Comparison of ENCODE assay signal across 9 cellular contexts in genomic region chr1:19435181-19435580, GRCh38. TPM values are rescaled to one million over a fixed set of nuclear protein-coding genes. Genes with fewer than 3 reads are reported as not detected.
DNase-seq lines count a peak whose midpoint lies in the region; ATAC-seq and TF ChIP-seq lines count a peak whose summit lies in the region.
"Had no signal": no experiment of that assay in that cellular context is flagged by ENCODE, and none has a peak within 500 bp of the region (broad histone marks: within the 10 kb centered on the region; RNA-seq: fewer than 3 reads in every experiment).

No MANE protein-coding gene starts in this region.

- ATAC-seq in Panc1, result no peak
- ATAC-seq in GM19023 (IDR thresholded peaks at IDR 0.05; ENCODE audit: unreplicated experiment), result no peak
- ATAC-seq in foreskin keratinocyte, result no peak

- CTCF ChIA-PET in Panc1 (lab: Charles Lee), result interaction anchor here (0.5 kb wide), 1 partner anchor 12 kb away, joined by 9 read pairs; no protein-coding TSS in a partner anchor

- intact Hi-C loops in Panc1 (cut with micrococcal nuclease; ENCODE audit: unreplicated experiment) (no loop called here), ovary (cut with DNase I) (loop anchor here in 2 of 4 donors (5.0 to 10.0 kb wide), 2 partner anchors 50 to 52 kb away; partner anchors contain the start of gene CAPZB (in 2 of the 2))

- WGBS in ovary, 3 donors, result 7 to 17% (median 9%) methylated on average over 4 of the region's 4 CpGs

- H3K4me1 ChIP-seq in Panc1 (ENCODE audit: control insufficient read depth, insufficient read depth, low read length) (peaks cover 86% of the 10 kb centered on the region), ovary (ENCODE audit: insufficient read depth) (peaks cover 53% of the 10 kb centered on the region), foreskin keratinocyte (peaks cover 27% of the 10 kb centered on the region)

- no peak for TF ChIP-seq EP300 in ovary (IDR thresholded peaks at IDR 0.05)

- H3K27ac ChIP-seq in Panc1 (ENCODE audit: low read length) (peak overlapping the region; percentile 99; the same call in 1 of the 2 replicates), ovary (peak overlapping the region; percentile 50 to 95), foreskin keratinocyte (no peak overlapping the region)
- H3K27ac ChIP-seq: WERI-Rb-1 had no signal

- DNase-seq in AG10803 (ENCODE audit: low read depth) (peak; percentile 87), Panc1 (ENCODE audit: low read depth, low spot score) (no peak), fibroblast of gingiva (ENCODE audit: low read depth) (peak; percentile 89), ovary (peak in 2 of 5 donors; percentile 53), NCI-H2227 (lab: John Stamatoyannopoulos, UW; ENCODE audit: unreplicated experiment) (no peak), foreskin keratinocyte (no peak)
- no peak for DNase-seq in effector CD4-positive, alpha-beta T cell
- DNase-seq: WERI-Rb-1 had no signal

- no TSS peak for BruUV-seq in Panc1 (replicated peaks; lab: Mats Ljungman, UMichigan)

- TF ChIP-seq CTCF in AG10803 (conservative IDR thresholded peaks at IDR 0.05; ENCODE audit: low read length) (no peak), Panc1 (IDR thresholded peaks at IDR 0.05) (no peak), ovary (IDR thresholded peaks at IDR 0.05) (no peak), foreskin keratinocyte (conservative IDR thresholded peaks at IDR 0.05) (no peak)

- H3K36me3 ChIP-seq in Panc1 (ENCODE audit: control insufficient read depth, insufficient read depth, low read length) (0 out of 2 replicates have a peak, but pooled peaks cover 9% of the 10 kb centered on the region), ovary (no peaks in the 10 kb centered on the region)
- H3K36me3 ChIP-seq: WERI-Rb-1 had no signal

- H3K27me3 ChIP-seq in Panc1 (ENCODE audit: control insufficient read depth, insufficient read depth, low read length), result no peaks in the 10 kb centered on the region
- no peaks in the 10 kb centered on the region for H3K27me3 ChIP-seq in ovary
- H3K27me3 ChIP-seq in foreskin keratinocyte, result no peaks in the 10 kb centered on the region

- POLR2A ChIA-PET in Panc1 (lab: Charles Lee), result interaction anchor here (0.6 kb wide), 1 partner anchor 447 kb away, joined by 4 read pairs; the partner anchor contains the start of gene OTUD3

- in situ Hi-C loops in Panc1 (cut with HindIII; ENCODE audit: low pct_unique_long_range_greater_than_20kb, low sequenced_read_pairs), result no loop called here

- H3K4me3 ChIP-seq in AG10803 (ENCODE audit: low read length) (no peak overlapping the region), Panc1 (ENCODE audit: low read depth in 2 of 2, low read length in 2 of 2) (no peak overlapping the region), ovary (no peak overlapping the region)

- no peak for TF ChIP-seq POLR2A in ovary (IDR thresholded peaks at IDR 0.05)

- H3K9me3 ChIP-seq in Panc1 (ENCODE audit: control insufficient read depth, insufficient read depth, low read depth, low read length), result no peaks in the 10 kb centered on the region
- no peaks in the 10 kb centered on the region for H3K9me3 ChIP-seq in ovary

RNA-seq across cellular contexts. Expression of gene CAPZB, which starts 50.2 kb away (rescaled TPM):
- 491 TPM for total RNA-seq in Panc1 (2021; ENCODE audit: unreplicated experiment)
- polyA plus RNA-seq in Panc1 (2012; ENCODE audit: insufficient read length), result 494 TPM
- 100 to 1,000 TPM in 5 of 7 donors, 10 to 100 TPM in 2; 85.0 to 347 (median 258) TPM for total RNA-seq in ovary
- polyA plus RNA-seq in ovary, result 100 to 1,000 TPM; 253 to 391 TPM
- 181 and 196 TPM in 2 replicates for total RNA-seq in foreskin keratinocyte
- polyA plus RNA-seq in foreskin keratinocyte, result 285 and 303 TPM in 2 replicates

Comparison
In these comparisons a context has a peak if more than half of its experiments do, and no peak if none do; other contexts are left out.
1. DNase-seq: peak in AG10803 (single experiment) and fibroblast of gingiva (single experiment); none in Panc1 (single experiment), NCI-H2227 (single experiment), effector CD4-positive, alpha-beta T cell (single experiment) and foreskin keratinocyte (0 of 2).